ENCODE assay signal across 20 cellular contexts in genomic region chr1:218669431-218669830, GRCh38.
"Had no signal": no experiment of that assay in that cellular context is flagged by ENCODE, and none has a peak within 500 bp of the region (broad histone marks: within the 10 kb centered on the region; RNA-seq: fewer than 3 reads in every experiment).

No MANE protein-coding gene starts in this region.

- H3K27ac ChIP-seq: hepatocyte, right atrium auricular region, skin epidermis, transverse colon had no signal

- H3K9me3 ChIP-seq: right atrium auricular region, transverse colon had no signal

- DNase-seq: activated CD4-positive, alpha-beta memory T cell treated with anti-CD3 and anti-CD28 coated beads, Interleukin-2, amount 10 ng/mL, durations not matched to agents 7 days and 5 days; activated CD4-positive, alpha-beta T cell treated with anti-CD3 and anti-CD28 coated beads for 4 hours; activated effector memory CD4-positive, alpha-beta T cell treated with Interleukin-2 at 50 U/mL for 16 hours; activated naive CD4-positive, alpha-beta T cell treated with anti-CD3 and anti-CD28 coated beads, Interleukin-2, amount 50 U/mL, for 16 hours; activated T-cell treated with anti-CD3 and anti-CD28 coated beads, Interleukin-2, amount 50 U/mL, for 4 hours; effector memory CD4-positive, alpha-beta T cell; kidney; left ventricle myocardium superior; mesenchymal stem cell; natural killer cell; posterior cingulate gyrus; stimulated activated CD4-positive, alpha-beta T cell treated with anti-CD3 and anti-CD28 coated beads, Interleukin-4, amount 100 ng/mL, for 24 hours; stimulated activated naive CD8-positive, alpha-beta T cell treated with anti-CD3 and anti-CD28 coated beads, Interleukin-15, Interleukin-2, amounts not matched to agents 100 U/mL and 50 U/mL, for 24 hours; T-helper 17 cell; transverse colon had no signal

- H3K27me3 Mint-ChIP-seq: activated CD4-positive, alpha-beta memory T cell treated with anti-CD3 and anti-CD28 coated beads, Interleukin-2, amount 10 ng/mL, durations not matched to agents 7 days and 5 days; T-helper 17 cell had no signal

- H3K27ac Mint-ChIP-seq: activated CD4-positive, alpha-beta memory T cell treated with anti-CD3 and anti-CD28 coated beads, Interleukin-2, amount 10 ng/mL, durations not matched to agents 7 days and 5 days; natural killer cell; T-helper 17 cell; WTC11 had no signal

- H3K4me1 Mint-ChIP-seq: activated CD4-positive, alpha-beta memory T cell treated with anti-CD3 and anti-CD28 coated beads, Interleukin-2, amount 10 ng/mL, durations not matched to agents 7 days and 5 days; natural killer cell; T-helper 17 cell had no signal

- H3K27me3 ChIP-seq: hepatocyte, right atrium auricular region, transverse colon had no signal

- H3K4me1 ChIP-seq: transverse colon had no signal

- H3K36me3 Mint-ChIP-seq: brain, natural killer cell had no signal

- H3K4me3 ChIP-seq: hepatocyte, right atrium auricular region, skin epidermis, transverse colon had no signal

- H3K36me3 ChIP-seq: right atrium auricular region, transverse colon had no signal

- H3K4me3 Mint-ChIP-seq: activated CD4-positive, alpha-beta memory T cell treated with anti-CD3 and anti-CD28 coated beads, Interleukin-2, amount 10 ng/mL, durations not matched to agents 7 days and 5 days; activated T-cell treated with anti-CD3 and anti-CD28 coated beads, Interleukin-2, amount 50 U/mL, for 4 hours; brain; natural killer cell; T-helper 17 cell; WTC11 had no signal
